ENCODE assay signal across 21 cellular contexts in the genomic region with DNA sequence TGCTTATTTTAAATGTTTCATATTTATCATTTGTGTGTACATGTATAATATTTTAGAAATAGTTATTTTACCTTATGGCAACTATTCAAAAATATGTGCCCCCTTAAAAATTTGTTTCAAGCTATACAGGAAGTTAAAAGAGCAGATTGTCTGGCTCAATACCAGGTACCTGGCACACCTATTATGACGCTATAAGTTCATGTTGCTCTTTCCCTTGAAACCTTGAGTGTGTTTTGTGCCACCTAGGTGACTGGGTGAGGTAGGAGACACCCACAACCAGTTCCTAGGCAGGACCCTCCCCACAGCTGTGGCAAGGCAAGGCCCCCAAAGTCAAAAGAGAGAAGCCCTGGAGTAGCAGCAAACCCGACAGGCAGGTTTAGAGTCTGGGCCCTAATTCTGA.
"Had no signal": no experiment of that assay in that cellular context is flagged by ENCODE, and none has a peak within 500 bp of the region (broad histone marks: within the 10 kb centered on the region; RNA-seq: fewer than 3 reads in every experiment).

No MANE protein-coding gene starts in this region.

- H3K4me1 ChIP-seq: colonic mucosa, esophagus muscularis mucosa, foreskin keratinocyte, gastroesophageal sphincter, heart left ventricle, left lung had no signal

- ATAC-seq: effector memory CD8-positive, alpha-beta T cell; foreskin keratinocyte; gastroesophageal sphincter; heart left ventricle; left lung; left ventricle myocardium superior; lower lobe of right lung; naive thymus-derived CD4-positive, alpha-beta T cell had no signal

- H3K4me3 ChIP-seq: colonic mucosa, esophagus muscularis mucosa, gastroesophageal sphincter, heart left ventricle, hepatocyte, left lung, lower lobe of right lung had no signal

- H3K27ac Mint-ChIP-seq: dendritic cell treated with granulocyte-macrophage colony-stimulating factor and Interleukin-4, amounts not matched to agents 40 ng/mL and 50 ng/mL, for 4 days; effector memory CD8-positive, alpha-beta T cell; immature natural killer cell; mesothelial cell of epicardium; naive thymus-derived CD4-positive, alpha-beta T cell had no signal

- DNase-seq: colonic mucosa; cortex of kidney; effector CD8-positive, alpha-beta T cell; effector memory CD8-positive, alpha-beta T cell; foreskin keratinocyte; heart left ventricle; hypothalamus; immature natural killer cell; islet precursor cell; kidney; kidney glomerular epithelial cell; left lung; left ventricle myocardium superior; lower lobe of right lung; mesenchymal stem cell; naive thymus-derived CD4-positive, alpha-beta T cell had no signal

- H3K36me3 Mint-ChIP-seq: immature natural killer cell; mesothelial cell of epicardium; naive thymus-derived CD4-positive, alpha-beta T cell had no signal

- H3K9me3 ChIP-seq: colonic mucosa, esophagus muscularis mucosa, gastroesophageal sphincter, heart left ventricle, left lung, lower lobe of right lung had no signal

- H3K36me3 ChIP-seq: colonic mucosa, esophagus muscularis mucosa, gastroesophageal sphincter, heart left ventricle, left lung, lower lobe of right lung had no signal

- H3K4me1 Mint-ChIP-seq: immature natural killer cell had no signal

- H3K9me3 Mint-ChIP-seq: dendritic cell treated with granulocyte-macrophage colony-stimulating factor and Interleukin-4, amounts not matched to agents 40 ng/mL and 50 ng/mL, for 4 days; effector memory CD8-positive, alpha-beta T cell; mesothelial cell of epicardium; naive thymus-derived CD4-positive, alpha-beta T cell had no signal

- H3K27ac ChIP-seq: colonic mucosa, esophagus muscularis mucosa, foreskin keratinocyte, gastroesophageal sphincter, heart left ventricle, hepatocyte, left lung, lower lobe of right lung had no signal

- H3K4me3 Mint-ChIP-seq: dendritic cell treated with granulocyte-macrophage colony-stimulating factor and Interleukin-4, amounts not matched to agents 40 ng/mL and 50 ng/mL, for 4 days; effector memory CD8-positive, alpha-beta T cell; immature natural killer cell; mesothelial cell of epicardium; naive thymus-derived CD4-positive, alpha-beta T cell had no signal

- H3K27me3 ChIP-seq: colonic mucosa had no signal
